ENCODE assay signal across 8 cellular contexts in the genomic region with DNA sequence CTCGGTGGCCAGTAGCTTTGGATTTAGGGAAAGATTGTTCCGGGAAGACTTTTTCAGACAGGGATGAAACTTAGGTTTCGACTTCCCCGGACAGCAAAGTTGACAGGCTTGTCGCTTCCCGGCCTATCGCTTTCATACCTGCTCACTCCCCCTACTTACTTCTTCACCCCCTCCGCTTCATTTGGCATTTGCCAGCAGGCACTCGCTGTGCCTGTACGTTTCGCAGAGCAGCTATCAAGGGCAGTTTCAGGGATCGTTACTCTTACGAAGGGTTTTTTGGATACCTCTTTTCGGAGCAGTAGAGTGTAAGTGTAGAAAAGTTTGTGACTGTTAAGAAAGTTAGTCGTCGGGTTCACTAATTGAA. TPM values are rescaled to one million over a fixed set of nuclear protein-coding genes. Genes with fewer than 3 reads are reported as not detected.
DNase-seq lines count a peak whose midpoint lies in the region; ATAC-seq and TF ChIP-seq lines count a peak whose summit lies in the region.

No MANE protein-coding gene starts in this region.

- no peak overlapping the region for H3K27ac Mint-ChIP-seq in activated naive CD4-positive, alpha-beta T cell treated with anti-CD3 and anti-CD28 coated beads, Interleukin-2, amount 50 U/mL, for 72 hours

- H3K36me3 ChIP-seq in hepatocyte (replicated peaks; ENCODE audit: insufficient read depth, low read depth) = no peaks in the 10 kb centered on the region

- H3K27ac ChIP-seq in hepatocyte = peak overlapping the region; percentile 88

- no peaks in the 10 kb centered on the region for H3K27me3 ChIP-seq in hepatocyte

- H3K9me3 ChIP-seq in hepatocyte (ENCODE audit: low read depth) = no peaks in the 10 kb centered on the region

- peak overlapping the region; percentile 44 for H3K4me3 ChIP-seq in hepatocyte

- H2AFZ ChIP-seq in hepatocyte = peak overlapping the region; percentile 19

- H3K4me1 ChIP-seq in hepatocyte (ENCODE audit: insufficient read depth) = peaks cover 5% of the 10 kb centered on the region

- DNase-seq in NCI-H2227 treated with DMSO at 0.1 percent for 48 hours (lab: John Stamatoyannopoulos, UW) (peak; percentile 30), NCI-H2227 (lab: John Stamatoyannopoulos, UW; ENCODE audit: unreplicated experiment) (no peak), NCI-H69 (lab: John Stamatoyannopoulos, UW) (peak; percentile 48), hepatocyte (ENCODE audit: low spot score) (peak; percentile 26), GF-D8 (lab: John Stamatoyannopoulos, UW) (no peak)
- peak in 1 of 2 donors; percentile 16 for DNase-seq in activated naive CD4-positive, alpha-beta T cell treated with anti-CD3 and anti-CD28 coated beads, Interleukin-2, amount 50 U/mL, for 72 hours (ENCODE audit: low spot score in 2 of 2)
- DNase-seq in stimulated activated CD4-positive, alpha-beta T cell treated with anti-CD3 and anti-CD28 coated beads, Interleukin-4, amount 100 ng/mL, for 1 hour = peak; percentile 27

- ATAC-seq in activated naive CD4-positive, alpha-beta T cell treated with anti-CD3 and anti-CD28 coated beads, Interleukin-2, amount 50 U/mL, for 72 hours = peak; percentile 2 to 6
- no peak for ATAC-seq in HG03039 (IDR thresholded peaks at IDR 0.05; ENCODE audit: unreplicated experiment)

- no peak for TF ChIP-seq CTCF in hepatocyte (IDR thresholded peaks at IDR 0.05; ENCODE audit: poor library complexity)

- H3K4me2 ChIP-seq in hepatocyte = peak overlapping the region; percentile 78

- peaks cover 0 to 5% of the 10 kb centered on the region in 2 donors for H3K36me3 Mint-ChIP-seq in activated naive CD4-positive, alpha-beta T cell treated with anti-CD3 and anti-CD28 coated beads, Interleukin-2, amount 50 U/mL, for 72 hours

- peaks cover 64% of the 10 kb centered on the region for H3K79me2 ChIP-seq in hepatocyte

- H4K20me1 ChIP-seq in hepatocyte (ENCODE audit: insufficient read depth, poor library complexity, severe bottlenecking) = no peaks in the 10 kb centered on the region

- no peaks in the 10 kb centered on the region for H3K9me2 ChIP-seq in hepatocyte (replicated peaks; ENCODE audit: insufficient read depth)

- no peaks in the 10 kb centered on the region for H3K9me3 Mint-ChIP-seq in activated naive CD4-positive, alpha-beta T cell treated with anti-CD3 and anti-CD28 coated beads, Interleukin-2, amount 50 U/mL, for 72 hours

- WGBS in hepatocyte (ENCODE audit: low lambda C conversion rate, missing lambda C conversion rate) = 1% methylated on average over 16 of the region's 16 CpGs

RNA-seq across cellular contexts. Expression of a gene that starts 0.4 kb away (rescaled TPM):
- 1 to 10 TPM; 6.1 to 9.8 TPM for total RNA-seq in activated naive CD4-positive, alpha-beta T cell treated with anti-CD3 and anti-CD28 coated beads, Interleukin-2, amount 50 U/mL, for 72 hours
- total RNA-seq in hepatocyte = 22.3 and 29.6 TPM in 2 replicates
- 16.3 and 17.1 TPM in 2 replicates for polyA plus RNA-seq in hepatocyte

RNA-seq across cellular contexts. Expression of a gene that starts 0.8 kb away (rescaled TPM):
- total RNA-seq in activated naive CD4-positive, alpha-beta T cell treated with anti-CD3 and anti-CD28 coated beads, Interleukin-2, amount 50 U/mL, for 72 hours = 10 to 100 TPM; 13.0 TPM
- total RNA-seq in hepatocyte = 13.7 and 25.4 TPM in 2 replicates
- 65.2 and 76.5 TPM in 2 replicates for polyA plus RNA-seq in hepatocyte

RNA-seq across cellular contexts. Expression of a gene that starts 58.9 kb away (rescaled TPM):
- under 1 TPM in 1 of 2 donors, not detected in 1; 0.30 TPM for total RNA-seq in activated naive CD4-positive, alpha-beta T cell treated with anti-CD3 and anti-CD28 coated beads, Interleukin-2, amount 50 U/mL, for 72 hours
- total RNA-seq in hepatocyte = 0.52 and 1.3 TPM in 2 replicates
- 0.79 and 1.1 TPM in 2 replicates for polyA plus RNA-seq in hepatocyte

Comparison
In these comparisons a context has a peak if more than half of its experiments do, and no peak if none do; other contexts are left out.
1. DNase-seq: peak in NCI-H2227 treated with DMSO at 0.1 percent for 48 hours (single experiment), NCI-H69 (single experiment), hepatocyte (single experiment) and stimulated activated CD4-positive, alpha-beta T cell treated with anti-CD3 and anti-CD28 coated beads, Interleukin-4, amount 100 ng/mL, for 1 hour (single experiment); none in NCI-H2227 (single experiment) and GF-D8 (single experiment).